Comparison of ENCODE assay signal across 7 cellular contexts in genomic region chr7:66817208-66817795, GRCh38.
DNase-seq lines count a peak whose midpoint lies in the region; ATAC-seq and TF ChIP-seq lines count a peak whose summit lies in the region.
"Not testable (repeated sequence)": the region's sequence is repeated elsewhere in the genome, so short reads cannot be mapped to it uniquely, and the experiment has no call there.

No MANE protein-coding gene starts in this region.

- ATAC-seq in GM18868 (IDR thresholded peaks at IDR 0.05; ENCODE audit: unreplicated experiment), result peak; percentile 79
- ATAC-seq in HG02885 (IDR thresholded peaks at IDR 0.05; ENCODE audit: poor library complexity, unreplicated experiment), result peak; percentile 56
- peak; percentile 16 for ATAC-seq in SK-N-SH treated with all-trans-retinoic acid at 6 μM for 48 hours
- peak; percentile 16 for ATAC-seq in left lung

- TF ChIP-seq CTCF in left lung (IDR thresholded peaks at IDR 0.05); sigmoid colon (IDR thresholded peaks at IDR 0.05): not testable (repeated sequence)

- not testable (repeated sequence) for H3K36me3 ChIP-seq in left lung, sigmoid colon

- not testable (repeated sequence) for H3K4me3 ChIP-seq in left lung, sigmoid colon

- not testable (repeated sequence) for TF ChIP-seq POLR2A in sigmoid colon (IDR thresholded peaks at IDR 0.05)

- peak; percentile 21 for DNase-seq in NAMALWA (ENCODE audit: low spot score)
- DNase-seq in cerebellar cortex (ENCODE audit: low spot score), result peak; percentile 10
- DNase-seq in left lung, result not testable (repeated sequence)
- DNase-seq in sigmoid colon, result peak; percentile 42

- intact Hi-C loops in left lung (cut with DNase I); sigmoid colon (cut with DNase I): not testable (repeated sequence)

- not testable (repeated sequence) for H3K27me3 ChIP-seq in left lung, sigmoid colon

- peak overlapping the region in 1 of 2 donors; percentile 65 for H3K27ac ChIP-seq in left lung
- not testable (repeated sequence) for H3K27ac ChIP-seq in sigmoid colon

- H3K4me1 ChIP-seq in left lung, sigmoid colon: not testable (repeated sequence)

- not testable (repeated sequence) for TF ChIP-seq EP300 in sigmoid colon (IDR thresholded peaks at IDR 0.05)

- 51% methylated on average over 7 to 8 of the region's 8 CpGs for WGBS in sigmoid colon, 2 donors

- H3K9me3 ChIP-seq in left lung, sigmoid colon: not testable (repeated sequence)

Comparison
In these comparisons a context has a peak if more than half of its experiments do, and no peak if none do; other contexts are left out.
1. ATAC-seq: peak in every context shown above with its lines; median percentile 79 in GM18868; 56 in HG02885; 16 in SK-N-SH treated with all-trans-retinoic acid at 6 μM for 48 hours; 16 in left lung.